ENCODE assay signal across 1 cellular context in genomic region chr7:3243256-3243655, GRCh38.
TF ChIP-seq lines count a peak whose summit lies in the region.

No MANE protein-coding gene starts in this region.

TF ChIP-seq in HCT116, 20 proteins besides CTCF, POLR2A, EP300 and RAD21:
- TF ChIP-seq ZBTB33 (IDR thresholded peaks at IDR 0.05; ENCODE audit: extremely low read depth, insufficient replicate concordance, low read length) (no peak), CBX3 (IDR thresholded peaks at IDR 0.05; ENCODE audit: low read depth) (0 out of 2 replicates have a peak, but pooled peaks have one; percentile 7)
